In the genomic region with DNA sequence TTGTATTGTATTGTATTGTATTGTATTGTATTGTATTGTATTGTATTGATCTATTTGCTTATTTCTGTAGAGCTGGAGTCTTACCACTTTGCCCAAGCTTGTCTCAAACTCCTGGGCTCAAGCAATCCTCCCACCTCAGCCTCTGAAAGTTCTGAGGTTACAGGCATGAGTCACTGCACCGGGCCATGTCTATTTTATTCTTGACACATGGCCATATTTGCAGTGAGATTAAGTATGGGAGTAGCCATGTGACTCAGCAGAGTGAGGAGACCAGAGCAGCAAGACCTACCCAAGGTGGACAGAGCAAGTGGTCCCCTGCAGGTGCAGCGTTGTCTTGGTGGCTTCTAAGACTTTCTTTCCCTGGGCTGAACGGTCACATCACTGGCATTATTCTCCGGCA, we compare ENCODE assay signal across 1 cellular context.
TF ChIP-seq lines count a peak whose summit lies in the region.

No MANE protein-coding gene starts in this region.

TF ChIP-seq in K562, 482 proteins besides CTCF, POLR2A, EP300 and RAD21 (continued from another document and continues in another):
- no peak for TF ChIP-seq HIVEP1 (CRISPR knock-in tag; IDR thresholded peaks at IDR 0.05)
- TF ChIP-seq C11orf30 (IDR thresholded peaks at IDR 0.05; ENCODE audit: low read depth): peak; percentile 81
- no peak for TF ChIP-seq NR2C1 (IDR thresholded peaks at IDR 0.05)
- TF ChIP-seq NR2C1 (tag; IDR thresholded peaks at IDR 0.05): no peak
- TF ChIP-seq KLF6 (CRISPR knock-in tag; IDR thresholded peaks at IDR 0.05; ENCODE audit: borderline replicate concordance): no peak
- TF ChIP-seq YY1 (IDR thresholded peaks at IDR 0.05; ENCODE audit: borderline replicate concordance in 1 of 3, control insufficient read depth in 1 of 3, extremely low read depth in 1 of 3, insufficient read depth in 3 of 3, insufficient read length in 1 of 3, insufficient replicate concordance in 2 of 3, low read depth in 1 of 3, low read length in 2 of 3): peak in 1 of 3 experiments; percentile 48
- no peak for TF ChIP-seq KDM5B (IDR thresholded peaks at IDR 0.05; ENCODE audit: insufficient replicate concordance, low read depth, low read length)
- no peak for TF ChIP-seq RBFOX2 (IDR thresholded peaks at IDR 0.05; ENCODE audit: low read depth, low read length)
- TF ChIP-seq, protein P1, sequence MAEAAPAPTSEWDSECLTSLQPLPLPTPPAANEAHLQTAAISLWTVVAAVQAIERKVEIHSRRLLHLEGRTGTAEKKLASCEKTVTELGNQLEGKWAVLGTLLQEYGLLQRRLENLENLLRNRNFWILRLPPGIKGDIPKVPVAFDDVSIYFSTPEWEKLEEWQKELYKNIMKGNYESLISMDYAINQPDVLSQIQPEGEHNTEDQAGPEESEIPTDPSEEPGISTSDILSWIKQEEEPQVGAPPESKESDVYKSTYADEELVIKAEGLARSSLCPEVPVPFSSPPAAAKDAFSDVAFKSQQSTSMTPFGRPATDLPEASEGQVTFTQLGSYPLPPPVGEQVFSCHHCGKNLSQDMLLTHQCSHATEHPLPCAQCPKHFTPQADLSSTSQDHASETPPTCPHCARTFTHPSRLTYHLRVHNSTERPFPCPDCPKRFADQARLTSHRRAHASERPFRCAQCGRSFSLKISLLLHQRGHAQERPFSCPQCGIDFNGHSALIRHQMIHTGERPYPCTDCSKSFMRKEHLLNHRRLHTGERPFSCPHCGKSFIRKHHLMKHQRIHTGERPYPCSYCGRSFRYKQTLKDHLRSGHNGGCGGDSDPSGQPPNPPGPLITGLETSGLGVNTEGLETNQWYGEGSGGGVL (CRISPR knock-in tag; IDR thresholded peaks at IDR 0.05): no peak
- TF ChIP-seq RNF2 (IDR thresholded peaks at IDR 0.05): no peak
- no peak for TF ChIP-seq ZNF586 (CRISPR knock-in tag; conservative IDR thresholded peaks at IDR 0.05)
- TF ChIP-seq SMAD2 (IDR thresholded peaks at IDR 0.05; ENCODE audit: low read depth, low read length): no peak
- peak; percentile 68; the same call in 1 of the 2 replicates for TF ChIP-seq L3MBTL2 (IDR thresholded peaks at IDR 0.05)
- no peak for TF ChIP-seq ZNF830 (CRISPR knock-in tag; IDR thresholded peaks at IDR 0.05)
- TF ChIP-seq, protein P2, sequence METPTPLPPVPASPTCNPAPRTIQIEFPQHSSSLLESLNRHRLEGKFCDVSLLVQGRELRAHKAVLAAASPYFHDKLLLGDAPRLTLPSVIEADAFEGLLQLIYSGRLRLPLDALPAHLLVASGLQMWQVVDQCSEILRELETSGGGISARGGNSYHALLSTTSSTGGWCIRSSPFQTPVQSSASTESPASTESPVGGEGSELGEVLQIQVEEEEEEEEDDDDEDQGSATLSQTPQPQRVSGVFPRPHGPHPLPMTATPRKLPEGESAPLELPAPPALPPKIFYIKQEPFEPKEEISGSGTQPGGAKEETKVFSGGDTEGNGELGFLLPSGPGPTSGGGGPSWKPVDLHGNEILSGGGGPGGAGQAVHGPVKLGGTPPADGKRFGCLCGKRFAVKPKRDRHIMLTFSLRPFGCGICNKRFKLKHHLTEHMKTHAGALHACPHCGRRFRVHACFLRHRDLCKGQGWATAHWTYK (CRISPR knock-in tag; IDR thresholded peaks at IDR 0.05): no peak
- TF ChIP-seq ETS2 (tag; IDR thresholded peaks at IDR 0.05; ENCODE audit: borderline replicate concordance, poor library complexity, severe bottlenecking): no peak
- TF ChIP-seq LCOR (CRISPR knock-in tag; IDR thresholded peaks at IDR 0.05): no peak
- TF ChIP-seq BHLHE40 (IDR thresholded peaks at IDR 0.05; ENCODE audit: low read length): no peak
- no peak for TF ChIP-seq ZKSCAN8 (CRISPR knock-in tag; IDR thresholded peaks at IDR 0.05)
- no peak for TF ChIP-seq STAT5B (CRISPR knock-in tag; IDR thresholded peaks at IDR 0.05)
- no peak for TF ChIP-seq ZNF140 (CRISPR knock-in tag; IDR thresholded peaks at IDR 0.05)
- TF ChIP-seq PPARD (CRISPR knock-in tag; IDR thresholded peaks at IDR 0.05): no peak
- no peak for TF ChIP-seq STAT5A (IDR thresholded peaks at IDR 0.05; ENCODE audit: borderline replicate concordance, low read length)
- TF ChIP-seq RBBP5 (IDR thresholded peaks at IDR 0.05; ENCODE audit: borderline replicate concordance, insufficient read depth, low read length, poor library complexity, severe bottlenecking): no peak
- TF ChIP-seq GATAD2B (IDR thresholded peaks at IDR 0.05; ENCODE audit: borderline replicate concordance): peak; percentile 18; the same call in 1 of the 2 replicates
- TF ChIP-seq, protein P3, sequence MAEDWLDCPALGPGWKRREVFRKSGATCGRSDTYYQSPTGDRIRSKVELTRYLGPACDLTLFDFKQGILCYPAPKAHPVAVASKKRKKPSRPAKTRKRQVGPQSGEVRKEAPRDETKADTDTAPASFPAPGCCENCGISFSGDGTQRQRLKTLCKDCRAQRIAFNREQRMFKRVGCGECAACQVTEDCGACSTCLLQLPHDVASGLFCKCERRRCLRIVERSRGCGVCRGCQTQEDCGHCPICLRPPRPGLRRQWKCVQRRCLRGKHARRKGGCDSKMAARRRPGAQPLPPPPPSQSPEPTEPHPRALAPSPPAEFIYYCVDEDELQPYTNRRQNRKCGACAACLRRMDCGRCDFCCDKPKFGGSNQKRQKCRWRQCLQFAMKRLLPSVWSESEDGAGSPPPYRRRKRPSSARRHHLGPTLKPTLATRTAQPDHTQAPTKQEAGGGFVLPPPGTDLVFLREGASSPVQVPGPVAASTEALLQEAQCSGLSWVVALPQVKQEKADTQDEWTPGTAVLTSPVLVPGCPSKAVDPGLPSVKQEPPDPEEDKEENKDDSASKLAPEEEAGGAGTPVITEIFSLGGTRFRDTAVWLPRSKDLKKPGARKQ (CRISPR knock-in tag; IDR thresholded peaks at IDR 0.05): no peak
- TF ChIP-seq KLF1 (tag; IDR thresholded peaks at IDR 0.05): no peak
- TF ChIP-seq SPI1 (IDR thresholded peaks at IDR 0.05; ENCODE audit: borderline replicate concordance, low read depth, low read length): no peak
- TF ChIP-seq, protein P4, sequence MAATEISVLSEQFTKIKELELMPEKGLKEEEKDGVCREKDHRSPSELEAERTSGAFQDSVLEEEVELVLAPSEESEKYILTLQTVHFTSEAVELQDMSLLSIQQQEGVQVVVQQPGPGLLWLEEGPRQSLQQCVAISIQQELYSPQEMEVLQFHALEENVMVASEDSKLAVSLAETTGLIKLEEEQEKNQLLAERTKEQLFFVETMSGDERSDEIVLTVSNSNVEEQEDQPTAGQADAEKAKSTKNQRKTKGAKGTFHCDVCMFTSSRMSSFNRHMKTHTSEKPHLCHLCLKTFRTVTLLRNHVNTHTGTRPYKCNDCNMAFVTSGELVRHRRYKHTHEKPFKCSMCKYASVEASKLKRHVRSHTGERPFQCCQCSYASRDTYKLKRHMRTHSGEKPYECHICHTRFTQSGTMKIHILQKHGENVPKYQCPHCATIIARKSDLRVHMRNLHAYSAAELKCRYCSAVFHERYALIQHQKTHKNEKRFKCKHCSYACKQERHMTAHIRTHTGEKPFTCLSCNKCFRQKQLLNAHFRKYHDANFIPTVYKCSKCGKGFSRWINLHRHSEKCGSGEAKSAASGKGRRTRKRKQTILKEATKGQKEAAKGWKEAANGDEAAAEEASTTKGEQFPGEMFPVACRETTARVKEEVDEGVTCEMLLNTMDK (IDR thresholded peaks at IDR 0.05; ENCODE audit: borderline replicate concordance, insufficient read depth, low read depth, low read length, poor library complexity, severe bottlenecking): no peak
- no peak for TF ChIP-seq SNIP1 (IDR thresholded peaks at IDR 0.05; ENCODE audit: low read depth)
- TF ChIP-seq, protein P5, sequence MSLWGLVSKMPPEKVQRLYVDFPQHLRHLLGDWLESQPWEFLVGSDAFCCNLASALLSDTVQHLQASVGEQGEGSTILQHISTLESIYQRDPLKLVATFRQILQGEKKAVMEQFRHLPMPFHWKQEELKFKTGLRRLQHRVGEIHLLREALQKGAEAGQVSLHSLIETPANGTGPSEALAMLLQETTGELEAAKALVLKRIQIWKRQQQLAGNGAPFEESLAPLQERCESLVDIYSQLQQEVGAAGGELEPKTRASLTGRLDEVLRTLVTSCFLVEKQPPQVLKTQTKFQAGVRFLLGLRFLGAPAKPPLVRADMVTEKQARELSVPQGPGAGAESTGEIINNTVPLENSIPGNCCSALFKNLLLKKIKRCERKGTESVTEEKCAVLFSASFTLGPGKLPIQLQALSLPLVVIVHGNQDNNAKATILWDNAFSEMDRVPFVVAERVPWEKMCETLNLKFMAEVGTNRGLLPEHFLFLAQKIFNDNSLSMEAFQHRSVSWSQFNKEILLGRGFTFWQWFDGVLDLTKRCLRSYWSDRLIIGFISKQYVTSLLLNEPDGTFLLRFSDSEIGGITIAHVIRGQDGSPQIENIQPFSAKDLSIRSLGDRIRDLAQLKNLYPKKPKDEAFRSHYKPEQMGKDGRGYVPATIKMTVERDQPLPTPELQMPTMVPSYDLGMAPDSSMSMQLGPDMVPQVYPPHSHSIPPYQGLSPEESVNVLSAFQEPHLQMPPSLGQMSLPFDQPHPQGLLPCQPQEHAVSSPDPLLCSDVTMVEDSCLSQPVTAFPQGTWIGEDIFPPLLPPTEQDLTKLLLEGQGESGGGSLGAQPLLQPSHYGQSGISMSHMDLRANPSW (CRISPR knock-in tag; IDR thresholded peaks at IDR 0.05): no peak
- TF ChIP-seq SAFB (IDR thresholded peaks at IDR 0.05; ENCODE audit: borderline replicate concordance, low read depth, low read length): no peak
- no peak for TF ChIP-seq ZBTB8A (IDR thresholded peaks at IDR 0.05; ENCODE audit: partially characterized antibody)
- TF ChIP-seq RCOR1 (IDR thresholded peaks at IDR 0.05; ENCODE audit: borderline replicate concordance in 1 of 2, low read depth in 2 of 2, low read length in 2 of 2): peak in 1 of 2 experiments; percentile 69; a peak in 1 of 4 replicates
- TF ChIP-seq ELF4 (CRISPR knock-in tag; IDR thresholded peaks at IDR 0.05): no peak
- no peak for TF ChIP-seq HCFC1 (IDR thresholded peaks at IDR 0.05; ENCODE audit: low read depth, low read length)
- no peak for TF ChIP-seq OTX1 (CRISPR knock-in tag; IDR thresholded peaks at IDR 0.05)
- TF ChIP-seq HMGN3 (IDR thresholded peaks at IDR 0.05; ENCODE audit: borderline replicate concordance, extremely low read depth, insufficient read length, low read depth, low read length): no peak
- no peak for TF ChIP-seq MXI1 (IDR thresholded peaks at IDR 0.05; ENCODE audit: low read depth, low read length)
- peak; percentile 75 for TF ChIP-seq MAFG (tag; conservative IDR thresholded peaks at IDR 0.05)
- no peak for TF ChIP-seq MYBL2 (IDR thresholded peaks at IDR 0.05; ENCODE audit: low read depth)
- no peak for TF ChIP-seq MYBL2 (CRISPR knock-in tag; IDR thresholded peaks at IDR 0.05; ENCODE audit: borderline replicate concordance)
- no peak for TF ChIP-seq SP2 (IDR thresholded peaks at IDR 0.05; ENCODE audit: extremely low read depth, low read depth, low read length, poor library complexity, severe bottlenecking)
- TF ChIP-seq SAFB2 (IDR thresholded peaks at IDR 0.05; ENCODE audit: borderline replicate concordance, low read depth, low read length, severe bottlenecking): no peak
- TF ChIP-seq, protein P6, sequence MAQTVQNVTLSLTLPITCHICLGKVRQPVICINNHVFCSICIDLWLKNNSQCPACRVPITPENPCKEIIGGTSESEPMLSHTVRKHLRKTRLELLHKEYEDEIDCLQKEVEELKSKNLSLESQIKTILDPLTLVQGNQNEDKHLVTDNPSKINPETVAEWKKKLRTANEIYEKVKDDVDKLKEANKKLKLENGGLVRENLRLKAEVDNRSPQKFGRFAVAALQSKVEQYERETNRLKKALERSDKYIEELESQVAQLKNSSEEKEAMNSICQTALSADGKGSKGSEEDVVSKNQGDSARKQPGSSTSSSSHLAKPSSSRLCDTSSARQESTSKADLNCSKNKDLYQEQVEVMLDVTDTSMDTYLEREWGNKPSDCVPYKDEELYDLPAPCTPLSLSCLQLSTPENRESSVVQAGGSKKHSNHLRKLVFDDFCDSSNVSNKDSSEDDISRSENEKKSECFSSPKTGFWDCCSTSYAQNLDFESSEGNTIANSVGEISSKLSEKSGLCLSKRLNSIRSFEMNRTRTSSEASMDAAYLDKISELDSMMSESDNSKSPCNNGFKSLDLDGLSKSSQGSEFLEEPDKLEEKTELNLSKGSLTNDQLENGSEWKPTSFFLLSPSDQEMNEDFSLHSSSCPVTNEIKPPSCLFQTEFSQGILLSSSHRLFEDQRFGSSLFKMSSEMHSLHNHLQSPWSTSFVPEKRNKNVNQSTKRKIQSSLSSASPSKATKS (CRISPR knock-in tag; IDR thresholded peaks at IDR 0.05): no peak
- TF ChIP-seq, protein P7, sequence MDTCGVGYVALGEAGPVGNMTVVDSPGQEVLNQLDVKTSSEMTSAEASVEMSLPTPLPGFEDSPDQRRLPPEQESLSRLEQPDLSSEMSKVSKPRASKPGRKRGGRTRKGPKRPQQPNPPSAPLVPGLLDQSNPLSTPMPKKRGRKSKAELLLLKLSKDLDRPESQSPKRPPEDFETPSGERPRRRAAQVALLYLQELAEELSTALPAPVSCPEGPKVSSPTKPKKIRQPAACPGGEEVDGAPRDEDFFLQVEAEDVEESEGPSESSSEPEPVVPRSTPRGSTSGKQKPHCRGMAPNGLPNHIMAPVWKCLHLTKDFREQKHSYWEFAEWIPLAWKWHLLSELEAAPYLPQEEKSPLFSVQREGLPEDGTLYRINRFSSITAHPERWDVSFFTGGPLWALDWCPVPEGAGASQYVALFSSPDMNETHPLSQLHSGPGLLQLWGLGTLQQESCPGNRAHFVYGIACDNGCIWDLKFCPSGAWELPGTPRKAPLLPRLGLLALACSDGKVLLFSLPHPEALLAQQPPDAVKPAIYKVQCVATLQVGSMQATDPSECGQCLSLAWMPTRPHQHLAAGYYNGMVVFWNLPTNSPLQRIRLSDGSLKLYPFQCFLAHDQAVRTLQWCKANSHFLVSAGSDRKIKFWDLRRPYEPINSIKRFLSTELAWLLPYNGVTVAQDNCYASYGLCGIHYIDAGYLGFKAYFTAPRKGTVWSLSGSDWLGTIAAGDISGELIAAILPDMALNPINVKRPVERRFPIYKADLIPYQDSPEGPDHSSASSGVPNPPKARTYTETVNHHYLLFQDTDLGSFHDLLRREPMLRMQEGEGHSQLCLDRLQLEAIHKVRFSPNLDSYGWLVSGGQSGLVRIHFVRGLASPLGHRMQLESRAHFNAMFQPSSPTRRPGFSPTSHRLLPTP (IDR thresholded peaks at IDR 0.05; ENCODE audit: borderline replicate concordance, extremely low read depth, insufficient read length): no peak
- TF ChIP-seq ZFPM2 (CRISPR knock-in tag; IDR thresholded peaks at IDR 0.05): no peak
- TF ChIP-seq SREBF2 (CRISPR knock-in tag; IDR thresholded peaks at IDR 0.05): no peak
